In genomic region chr2:205837663-205838062, GRCh38 we compare ENCODE assay signal across 22 cellular contexts.
"Had no signal": no experiment of that assay in that cellular context is flagged by ENCODE, and none has a peak within 500 bp of the region (broad histone marks: within the 10 kb centered on the region; RNA-seq: fewer than 3 reads in every experiment).

No MANE protein-coding gene starts in this region.

- H3K27me3 ChIP-seq: hepatocyte, testis, upper lobe of left lung had no signal

- H3K9ac ChIP-seq: parathyroid adenoma had no signal

- H3K4me3 ChIP-seq: hepatocyte, left ventricle myocardium inferior, smooth muscle cell, testis, upper lobe of left lung had no signal

- H3K36me3 Mint-ChIP-seq: brain, immature natural killer cell had no signal

- H3K27ac ChIP-seq: hepatocyte, left ventricle myocardium inferior, parathyroid adenoma, testis, upper lobe of left lung had no signal

- H3K4me2 ChIP-seq: hepatocyte, smooth muscle cell had no signal

- H2AFZ ChIP-seq: hepatocyte, parathyroid adenoma had no signal

- ATAC-seq: sciatic nerve; stimulated activated memory B cell treated with anti-CD40 and anti-IgM and Interleukin-4, amounts not matched to agents 10 μg/mL and 1 μg/mL and 100 μg/mL, for 72 hours; WTC11 had no signal

- H3K36me3 ChIP-seq: left ventricle myocardium inferior, upper lobe of left lung had no signal

- DNase-seq: activated gamma-delta T cell treated with Interleukin-2 at 50 U/mL for 16 hours; activated T-cell treated with anti-CD3 and anti-CD28 coated beads, Interleukin-2, amount 50 U/mL, for 1 hour; anterior cingulate cortex; foreskin melanocyte; glutamatergic neuron; immature natural killer cell; kidney glomerular epithelial cell; left ventricle myocardium inferior; midbrain; nephron progenitor cell; nucleus accumbens; stimulated activated CD4-positive, alpha-beta T cell treated with anti-CD3 and anti-CD28 coated beads, Interleukin-15, amount 100 ng/mL, for 24 hours; testis; upper lobe of left lung had no signal

- H3K4me1 Mint-ChIP-seq: activated naive CD4-positive, alpha-beta T cell treated with anti-CD3 and anti-CD28 coated beads, Interleukin-2, amount 50 U/mL, for 24 hours; immature natural killer cell; stimulated activated memory B cell treated with anti-CD40 and anti-IgM and Interleukin-4, amounts not matched to agents 10 μg/mL and 1 μg/mL and 100 μg/mL, for 72 hours had no signal

- H3K9me3 ChIP-seq: testis had no signal

- H3K4me3 Mint-ChIP-seq: activated naive CD4-positive, alpha-beta T cell treated with anti-CD3 and anti-CD28 coated beads, Interleukin-2, amount 50 U/mL, for 24 hours; brain; immature natural killer cell; nephron progenitor cell; stimulated activated memory B cell treated with anti-CD40 and anti-IgM and Interleukin-4, amounts not matched to agents 10 μg/mL and 1 μg/mL and 100 μg/mL, for 72 hours; WTC11 had no signal

- H3K4me1 ChIP-seq: parathyroid adenoma had no signal

- H3K27ac Mint-ChIP-seq: activated naive CD4-positive, alpha-beta T cell treated with anti-CD3 and anti-CD28 coated beads, Interleukin-2, amount 50 U/mL, for 24 hours; brain; immature natural killer cell; nephron progenitor cell; stimulated activated memory B cell treated with anti-CD40 and anti-IgM and Interleukin-4, amounts not matched to agents 10 μg/mL and 1 μg/mL and 100 μg/mL, for 72 hours; WTC11 had no signal

- H3K79me2 ChIP-seq: hepatocyte, parathyroid adenoma had no signal
